ENCODE assay signal across 16 cellular contexts in the genomic region with DNA sequence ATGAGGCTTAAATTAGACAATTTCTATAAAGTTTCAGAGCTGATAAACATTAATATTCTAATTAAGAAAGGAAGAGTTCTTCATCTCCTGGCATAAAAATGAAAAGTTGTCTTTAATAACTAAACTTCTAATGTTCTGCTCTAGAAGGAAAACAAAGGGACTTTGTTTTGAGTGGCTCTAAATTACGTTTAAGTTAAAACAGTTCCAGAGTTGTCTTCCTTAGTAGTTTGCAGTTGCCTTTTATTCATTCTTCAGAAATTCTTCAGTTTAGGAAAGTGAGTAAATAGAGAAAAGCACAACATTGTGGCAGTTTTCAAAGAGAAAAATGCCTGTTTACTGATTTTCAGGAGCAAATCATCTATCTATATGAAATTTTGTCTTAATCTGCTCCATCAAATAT.
"Had no signal": no experiment of that assay in that cellular context is flagged by ENCODE, and none has a peak within 500 bp of the region (broad histone marks: within the 10 kb centered on the region; RNA-seq: fewer than 3 reads in every experiment).

No MANE protein-coding gene starts in this region.

- ATAC-seq: PC-3 had no signal

- H3K4me3 ChIP-seq: ascending aorta, K562 had no signal

- H3K4me1 ChIP-seq: ascending aorta had no signal

- H3K9me3 ChIP-seq: ascending aorta had no signal

- H3K27ac ChIP-seq: ascending aorta, VCaP had no signal

- DNase-seq: activated CD4-positive, CD25-positive, alpha-beta regulatory T cell; activated CD8-positive, alpha-beta memory T cell treated with anti-CD3 and anti-CD28 coated beads, Interleukin-2, amount 50 U/mL, for 4 hours; activated CD8-positive, alpha-beta T cell treated with anti-CD3 and anti-CD28 coated beads for 36 hours; activated naive CD4-positive, alpha-beta T cell treated with anti-CD3 and anti-CD28 coated beads, Interleukin-2, amount 50 U/mL, for 16 hours; amniotic stem cell; Kasumi-1; NCI-H1105 treated with DMSO at 0.1 percent for 48 hours; NCI-H1436 treated with DMSO at 0.1 percent for 48 hours; NCI-H187; NCI-H2081; NCI-H524; PC-3; SHP77 had no signal

- H3K27me3 ChIP-seq: ascending aorta had no signal
